ENCODE assay signal across 19 cellular contexts in the genomic region with DNA sequence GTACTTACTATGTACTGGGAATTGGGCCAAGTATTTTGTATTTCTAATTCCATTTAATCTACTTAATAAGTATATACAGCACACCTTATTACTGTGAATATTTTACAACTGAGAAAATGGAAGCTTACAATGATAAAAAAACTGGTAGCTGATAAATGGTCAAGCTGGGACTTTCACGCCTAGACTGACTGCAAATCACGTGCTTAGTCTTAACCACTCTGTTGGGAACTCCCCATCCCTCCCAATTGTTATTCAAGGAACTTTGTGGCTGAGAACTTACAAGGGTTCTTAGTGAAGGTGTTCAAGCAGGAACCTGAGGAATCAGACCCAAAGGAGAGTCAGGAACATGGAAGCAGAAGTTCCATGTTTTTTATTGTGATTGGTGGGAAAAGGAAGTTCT. TPM values are rescaled to one million over a fixed set of nuclear protein-coding genes. Genes with fewer than 3 reads are reported as not detected.
DNase-seq lines count a peak whose midpoint lies in the region; ATAC-seq and TF ChIP-seq lines count a peak whose summit lies in the region.
"Had no signal": no experiment of that assay in that cellular context is flagged by ENCODE, and none has a peak within 500 bp of the region (broad histone marks: within the 10 kb centered on the region; RNA-seq: fewer than 3 reads in every experiment).

No MANE protein-coding gene starts in this region.

- CTCF ChIA-PET in activated CD4-positive, alpha-beta memory T cell treated with anti-CD3 and anti-CD28 coated beads for 36 hours (lab: Charles Lee) = interaction anchor here (1.2 to 11.7 kb wide), 4 partner anchors 9 to 70 kb away, joined by 3 to 129 read pairs (median 32); no protein-coding TSS in a partner anchor
- CTCF ChIA-PET in activated CD4-positive, alpha-beta memory T cell treated with anti-CD3 and anti-CD28 coated beads, Interleukin-2, amount 10 ng/mL, durations not matched to agents 7 days and 5 days (lab: Charles Lee) = interaction anchor here (0.5 to 3.4 kb wide), 5 partner anchors 24 to 180 kb away, joined by 3 to 11 read pairs (median 3); a partner anchor contains a TSS
- CTCF ChIA-PET in CD4-positive, alpha-beta T cell (lab: Charles Lee) = interaction anchor here (0.9 kb wide), 1 partner anchor 55 kb away, joined by 4 read pairs; no protein-coding TSS in a partner anchor
- CTCF ChIA-PET in activated B cell treated with CpG ODN at 0.5 μM for 24 hours (lab: Charles Lee) = interaction anchor here (1.0 to 7.8 kb wide), 3 partner anchors 26 to 124 kb away, joined by 3 to 52 read pairs (median 13); no protein-coding TSS in a partner anchor

- 68 to 76% (median 73%) methylated on average over 2 of the region's 2 CpGs for WGBS in psoas muscle, 3 donors

- intact Hi-C loops in activated CD4-positive, alpha-beta memory T cell treated with anti-CD3 and anti-CD28 coated beads for 36 hours (cut with micrococcal nuclease) = no loop called here
- intact Hi-C loops in CD4-positive, alpha-beta T cell (cut with DNase I, micrococcal nuclease) = loop anchor here (5.0 kb wide), 2 partner anchors 35 kb away; no protein-coding TSS in a partner anchor
- intact Hi-C loops in activated B cell treated with CpG ODN at 0.5 μM for 24 hours (cut with micrococcal nuclease) = no loop called here
- intact Hi-C loops in psoas muscle (cut with DNase I) = no loop called here
- intact Hi-C loops in dorsolateral prefrontal cortex (cut with DNase I) = no loop called here

- POLR2A ChIA-PET in activated CD4-positive, alpha-beta memory T cell treated with anti-CD3 and anti-CD28 coated beads for 36 hours (lab: Charles Lee) = interaction anchor here (1.1 kb wide), 1 partner anchor 52 kb away, joined by 4 read pairs; no protein-coding TSS in a partner anchor
- POLR2A ChIA-PET in activated CD4-positive, alpha-beta memory T cell treated with anti-CD3 and anti-CD28 coated beads, Interleukin-2, amount 10 ng/mL, durations not matched to agents 7 days and 5 days (lab: Charles Lee) = interaction anchor here (0.8 to 1.5 kb wide), 2 partner anchors 17 to 56 kb away, joined by 3 to 4 read pairs; no protein-coding TSS in a partner anchor
- POLR2A ChIA-PET in CD4-positive, alpha-beta T cell (lab: Charles Lee) = interaction anchor here (0.7 to 1.5 kb wide), 5 partner anchors 11 to 57 kb away, joined by 3 to 4 read pairs (median 3); no protein-coding TSS in a partner anchor
- POLR2A ChIA-PET in activated B cell treated with CpG ODN at 0.5 μM for 24 hours (lab: Charles Lee) = interaction anchor here (0.6 to 7.7 kb wide), 3 partner anchors 10 to 25 kb away, joined by 3 to 56 read pairs (median 3); a partner anchor contains a TSS

- H3K4me3 ChIP-seq in psoas muscle = no peak overlapping the region
- H3K4me3 ChIP-seq in dorsolateral prefrontal cortex = no peak overlapping the region
- H3K4me3 ChIP-seq: BLaER1 had no signal

- H3K27me3 Mint-ChIP-seq in activated CD4-positive, alpha-beta memory T cell treated with anti-CD3 and anti-CD28 coated beads for 36 hours = no peaks in the 10 kb centered on the region
- no peaks in the 10 kb centered on the region for H3K27me3 Mint-ChIP-seq in activated CD4-positive, alpha-beta memory T cell treated with anti-CD3 and anti-CD28 coated beads, Interleukin-2, amount 10 ng/mL, durations not matched to agents 7 days and 5 days
- no peaks in the 10 kb centered on the region for H3K27me3 Mint-ChIP-seq in CD4-positive, alpha-beta T cell
- no peaks in the 10 kb centered on the region for H3K27me3 Mint-ChIP-seq in activated B cell treated with CpG ODN at 0.5 μM for 24 hours
- peaks cover 9% of the 10 kb centered on the region for H3K27me3 Mint-ChIP-seq in neural crest cell (ENCODE audit: low read depth)

- H3K9me3 ChIP-seq in CD4-positive, alpha-beta T cell (ENCODE audit: control insufficient read depth, low read length) = no peaks in the 10 kb centered on the region
- H3K9me3 ChIP-seq in psoas muscle = no peaks in the 10 kb centered on the region
- H3K9me3 ChIP-seq: BLaER1 had no signal

- no peak overlapping the region for H3K27ac ChIP-seq in CD4-positive, alpha-beta T cell (ENCODE audit: low read depth, low read length)
- H3K27ac ChIP-seq in psoas muscle (no peak overlapping the region), dorsolateral prefrontal cortex (no peak overlapping the region)
- H3K27ac ChIP-seq: RWPE1 had no signal

- no peak for TF ChIP-seq CTCF in CD4-positive, alpha-beta T cell (IDR thresholded peaks at IDR 0.05)
- TF ChIP-seq CTCF in activated B cell treated with CpG ODN at 0.5 μM for 24 hours (IDR thresholded peaks at IDR 0.05) (no peak), neural crest cell (conservative IDR thresholded peaks at IDR 0.05) (no peak), psoas muscle (IDR thresholded peaks at IDR 0.05) (no peak), dorsolateral prefrontal cortex (IDR thresholded peaks at IDR 0.05 in 54 of 56, conservative IDR thresholded peaks at IDR 0.05 in 2 of 56; ENCODE audit: low read depth in 1 of 56, partially characterized antibody in 56 of 56) (no peak)

- no peak overlapping the region for H3K4me3 Mint-ChIP-seq in activated CD4-positive, alpha-beta memory T cell treated with anti-CD3 and anti-CD28 coated beads for 36 hours
- no peak overlapping the region for H3K4me3 Mint-ChIP-seq in activated CD4-positive, alpha-beta memory T cell treated with anti-CD3 and anti-CD28 coated beads, Interleukin-2, amount 10 ng/mL, durations not matched to agents 7 days and 5 days
- H3K4me3 Mint-ChIP-seq in CD4-positive, alpha-beta T cell = no peak overlapping the region
- no peak overlapping the region for H3K4me3 Mint-ChIP-seq in activated B cell treated with CpG ODN at 0.5 μM for 24 hours
- H3K4me3 Mint-ChIP-seq in neural crest cell = no peak overlapping the region

- no peaks in the 10 kb centered on the region for H3K9me3 Mint-ChIP-seq in activated CD4-positive, alpha-beta memory T cell treated with anti-CD3 and anti-CD28 coated beads for 36 hours
- H3K9me3 Mint-ChIP-seq in activated CD4-positive, alpha-beta memory T cell treated with anti-CD3 and anti-CD28 coated beads, Interleukin-2, amount 10 ng/mL, durations not matched to agents 7 days and 5 days = no peaks in the 10 kb centered on the region
- no peaks in the 10 kb centered on the region for H3K9me3 Mint-ChIP-seq in CD4-positive, alpha-beta T cell
- H3K9me3 Mint-ChIP-seq in activated B cell treated with CpG ODN at 0.5 μM for 24 hours = no peaks in the 10 kb centered on the region
- H3K9me3 Mint-ChIP-seq in neural crest cell = no peaks in the 10 kb centered on the region

- H3K27me3 ChIP-seq in CD4-positive, alpha-beta T cell (ENCODE audit: control insufficient read depth, insufficient read depth, low read length) = no peaks in the 10 kb centered on the region
- peaks cover 0 to 2% (median 0%) of the 10 kb centered on the region in 3 donors for H3K27me3 ChIP-seq in psoas muscle (ENCODE audit: insufficient read depth in 3 of 3, low read length in 2 of 3)
- H3K27me3 ChIP-seq in dorsolateral prefrontal cortex = peaks cover 0 to 19% (median 0%) of the 10 kb centered on the region in 45 donors
- H3K27me3 ChIP-seq: BLaER1 had no signal

- H3K27ac Mint-ChIP-seq in activated CD4-positive, alpha-beta memory T cell treated with anti-CD3 and anti-CD28 coated beads for 36 hours = peak overlapping the region; percentile 46
- H3K27ac Mint-ChIP-seq in activated CD4-positive, alpha-beta memory T cell treated with anti-CD3 and anti-CD28 coated beads, Interleukin-2, amount 10 ng/mL, durations not matched to agents 7 days and 5 days = no peak overlapping the region
- peak overlapping the region; percentile 53 for H3K27ac Mint-ChIP-seq in CD4-positive, alpha-beta T cell
- H3K27ac Mint-ChIP-seq in activated B cell treated with CpG ODN at 0.5 μM for 24 hours (peak overlapping the region; percentile 90), neural crest cell (ENCODE audit: unreplicated experiment) (peak overlapping the region; percentile 13)

- H3K36me3 ChIP-seq in psoas muscle (ENCODE audit: insufficient read depth in 1 of 2, low read depth in 1 of 2) = no peaks in the 10 kb centered on the region

- H3K36me3 Mint-ChIP-seq in activated CD4-positive, alpha-beta memory T cell treated with anti-CD3 and anti-CD28 coated beads for 36 hours = peaks cover 26% of the 10 kb centered on the region
- H3K36me3 Mint-ChIP-seq in activated CD4-positive, alpha-beta memory T cell treated with anti-CD3 and anti-CD28 coated beads, Interleukin-2, amount 10 ng/mL, durations not matched to agents 7 days and 5 days (ENCODE audit: low read depth) = peaks cover 42% of the 10 kb centered on the region
- H3K36me3 Mint-ChIP-seq in CD4-positive, alpha-beta T cell (ENCODE audit: low read depth) = peaks cover 83% of the 10 kb centered on the region
- H3K36me3 Mint-ChIP-seq in activated B cell treated with CpG ODN at 0.5 μM for 24 hours (ENCODE audit: low read depth) (peaks cover 60% of the 10 kb centered on the region), neural crest cell (ENCODE audit: low read depth) (no peaks in the 10 kb centered on the region)

- H3K4me1 ChIP-seq in psoas muscle = no peaks in the 10 kb centered on the region

- DNase-seq in activated CD4-positive, alpha-beta memory T cell treated with anti-CD3 and anti-CD28 coated beads for 36 hours = no peak
- DNase-seq in activated CD4-positive, alpha-beta memory T cell treated with anti-CD3 and anti-CD28 coated beads, Interleukin-2, amount 10 ng/mL, durations not matched to agents 7 days and 5 days = no peak
- DNase-seq in CD4-positive, alpha-beta T cell = no peak
- DNase-seq in activated B cell treated with CpG ODN at 0.5 μM for 24 hours (no peak), neural crest cell (ENCODE audit: low read depth, low spot score) (no peak), psoas muscle (no peak), dorsolateral prefrontal cortex (no peak)
- DNase-seq: COR-L47, GOT3, NCI-H1417, NCI-H1930, NCI-H2171, NCI-H446 treated with DMSO at 0.1 percent for 48 hours, NCI-H748 treated with DMSO at 0.1 percent for 48 hours, PC-3 had no signal

- peaks cover 45% of the 10 kb centered on the region for H3K4me1 Mint-ChIP-seq in activated CD4-positive, alpha-beta memory T cell treated with anti-CD3 and anti-CD28 coated beads for 36 hours (ENCODE audit: low read depth)
- H3K4me1 Mint-ChIP-seq in activated CD4-positive, alpha-beta memory T cell treated with anti-CD3 and anti-CD28 coated beads, Interleukin-2, amount 10 ng/mL, durations not matched to agents 7 days and 5 days = peaks cover 6% of the 10 kb centered on the region
- peaks cover 38% of the 10 kb centered on the region for H3K4me1 Mint-ChIP-seq in CD4-positive, alpha-beta T cell (ENCODE audit: low read depth)
- H3K4me1 Mint-ChIP-seq in activated B cell treated with CpG ODN at 0.5 μM for 24 hours = peaks cover 74% of the 10 kb centered on the region
- no peaks in the 10 kb centered on the region for H3K4me1 Mint-ChIP-seq in neural crest cell

- no peak for ATAC-seq in CD4-positive, alpha-beta T cell (ENCODE audit: poor library complexity)
- no peak for ATAC-seq in activated B cell treated with CpG ODN at 0.5 μM for 24 hours (ENCODE audit: low read depth)
- no peak for ATAC-seq in psoas muscle
- ATAC-seq in GM18867 (IDR thresholded peaks at IDR 0.05; ENCODE audit: unreplicated experiment) = no peak
- ATAC-seq: PC-3 had no signal

RNA-seq across cellular contexts. Expression of a gene that starts 26.9 kb away (rescaled TPM):
- total RNA-seq in activated CD4-positive, alpha-beta memory T cell treated with anti-CD3 and anti-CD28 coated beads for 36 hours = 10 to 100 TPM; 18.6 to 20.2 TPM
- 10 to 100 TPM; 21.6 to 23.3 TPM for total RNA-seq in activated CD4-positive, alpha-beta memory T cell treated with anti-CD3 and anti-CD28 coated beads, Interleukin-2, amount 10 ng/mL, durations not matched to agents 7 days and 5 days
- 10 to 100 TPM; 32.7 to 36.9 TPM for total RNA-seq in CD4-positive, alpha-beta T cell
- 57.5 and 65.5 TPM in 2 replicates for total RNA-seq in activated B cell treated with CpG ODN at 0.5 μM for 24 hours
- total RNA-seq in neural crest cell = not detected in 2 replicates
- total RNA-seq in psoas muscle = 1 to 10 TPM in 2 of 4 donors, under 1 TPM in 2; 0.75 to 2.6 (median 1.3) TPM
- under 1 TPM; 0.04 to 0.13 (median 0.10) TPM for polyA plus RNA-seq in psoas muscle
- 10 to 100 TPM in 4 of 120 experiments, 1 to 10 TPM in 113, under 1 TPM in 3; 0.63 to 12.0 (median 5.2) TPM for total RNA-seq in dorsolateral prefrontal cortex
- total RNA-seq: A172, PC-3 had no signal

RNA-seq across cellular contexts. Expression of a gene that starts 29.4 kb away (rescaled TPM):
- 10 to 100 TPM; 38.3 to 40.9 TPM for total RNA-seq in activated CD4-positive, alpha-beta memory T cell treated with anti-CD3 and anti-CD28 coated beads for 36 hours
- 10 to 100 TPM; 32.0 to 33.8 TPM for total RNA-seq in activated CD4-positive, alpha-beta memory T cell treated with anti-CD3 and anti-CD28 coated beads, Interleukin-2, amount 10 ng/mL, durations not matched to agents 7 days and 5 days
- 1 to 10 TPM; 6.3 to 7.3 TPM for total RNA-seq in CD4-positive, alpha-beta T cell
- total RNA-seq in activated B cell treated with CpG ODN at 0.5 μM for 24 hours = 28.7 and 31.2 TPM in 2 replicates
- total RNA-seq in neural crest cell = not detected in 2 replicates
- under 1 TPM; 0.14 to 0.34 (median 0.21) TPM for total RNA-seq in psoas muscle
- polyA plus RNA-seq in psoas muscle = under 1 TPM in 2 of 3 donors, not detected in 1; 0.08 to 0.18 TPM
- total RNA-seq in dorsolateral prefrontal cortex = under 1 TPM in 25 of 120 experiments, not detected in 95; 0.12 to 0.83 (median 0.24) TPM
- total RNA-seq: A172, PC-3 had no signal

Comparison
In these comparisons a context has a peak if more than half of its experiments do, and no peak if none do; other contexts are left out.
1. intact Hi-C loops: an anchor here in CD4-positive, alpha-beta T cell (5.0 kb wide); none called in activated CD4-positive, alpha-beta memory T cell treated with anti-CD3 and anti-CD28 coated beads for 36 hours, activated B cell treated with CpG ODN at 0.5 μM for 24 hours, psoas muscle and dorsolateral prefrontal cortex.